In the genomic region with DNA sequence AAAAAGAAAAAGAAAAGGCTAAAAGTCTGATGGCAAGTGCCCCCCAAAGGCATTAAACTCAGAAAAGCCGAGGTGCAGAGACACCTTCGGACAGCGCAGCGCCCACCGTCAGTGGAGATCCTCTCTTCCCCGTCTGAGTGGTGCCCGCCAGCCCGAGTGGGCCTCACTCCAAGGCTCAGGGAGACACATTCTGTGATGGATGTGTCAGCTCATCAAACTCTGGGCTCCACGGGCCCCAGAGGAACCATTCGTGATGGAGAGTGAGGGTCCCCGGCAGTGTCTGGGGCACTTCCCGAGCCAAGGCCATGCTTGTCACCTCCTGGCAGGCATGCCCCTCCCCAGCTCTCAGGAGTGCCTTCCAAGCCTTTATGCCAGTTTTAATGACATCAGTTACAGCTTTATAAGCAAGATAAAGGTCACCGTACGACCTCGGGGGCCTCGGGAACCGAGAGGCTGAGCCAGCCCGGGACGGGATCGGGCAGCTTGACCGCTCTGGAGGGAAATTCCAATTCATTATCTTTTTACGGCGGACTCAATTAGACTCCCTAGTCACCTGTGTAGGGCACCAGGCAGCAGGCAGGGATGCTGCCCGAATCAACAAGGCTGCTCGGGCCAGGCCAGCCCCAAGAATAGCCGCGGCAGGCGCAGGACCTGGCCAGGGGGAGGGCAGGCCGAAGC, we compare ENCODE assay signal across 22 cellular contexts. TPM values are rescaled to one million over a fixed set of nuclear protein-coding genes. Genes with fewer than 3 reads are reported as not detected.
A peak's percentile ranks its signal among the peaks of the same experiment; 100 is the strongest.
DNase-seq lines count a peak whose midpoint lies in the region; ATAC-seq and TF ChIP-seq lines count a peak whose summit lies in the region.
"Had no signal": no experiment of that assay in that cellular context is flagged by ENCODE, and none has a peak within 500 bp of the region (broad histone marks: within the 10 kb centered on the region; RNA-seq: fewer than 3 reads in every experiment).

No MANE protein-coding gene starts in this region.

- H4K20me1 ChIP-seq in SK-N-SH (ENCODE audit: insufficient read depth) = no peaks in the 10 kb centered on the region

- peak overlapping the region; percentile 24 for H2AK5ac ChIP-seq in neuronal stem cell (ENCODE audit: low read depth, low read length)

- 89% methylated on average over 29 of the region's 29 CpGs for WGBS in right cardiac atrium
- no CpG with 5 or more reads among the region's 29 CpGs for WGBS in neuronal stem cell (ENCODE audit: extremely low coverage in 2 of 2, insufficient read length in 2 of 2, insufficient replicate concordance in 1 of 2), 2 donors
- 71% methylated on average over 26 of the region's 29 CpGs for WGBS in SK-N-SH (ENCODE audit: low lambda C conversion rate)

- H3K4me1 ChIP-seq in left ventricle myocardium inferior (no peaks in the 10 kb centered on the region), right cardiac atrium (ENCODE audit: control insufficient read depth, insufficient read depth, low read length) (no peaks in the 10 kb centered on the region), neuronal stem cell (ENCODE audit: control insufficient read depth in 2 of 2, insufficient read depth in 1 of 2, low read depth in 1 of 2, low read length in 2 of 2) (peaks cover 1 to 2% of the 10 kb centered on the region in 2 donors), SK-N-SH (ENCODE audit: control insufficient read depth in 1 of 2, insufficient read depth in 2 of 2, low read depth in 1 of 2, low read length in 1 of 2) (peaks cover 0 to 17% of the 10 kb centered on the region in 2 experiments; a peak in 1 of 4 replicates)

- H3K4ac ChIP-seq in neuronal stem cell (ENCODE audit: low read length) = peak overlapping the region; percentile 66

- no peaks in the 10 kb centered on the region for H3K79me2 ChIP-seq in SK-N-SH (ENCODE audit: insufficient read depth)

- POLR2A ChIA-PET in SK-N-SH (lab: Yijun Ruan, JAX) = no interaction called here

- H3F3A ChIP-seq in SK-N-SH (replicated peaks; ENCODE audit: insufficient read depth) = no peaks in the 10 kb centered on the region

- no peak overlapping the region for H3K14ac ChIP-seq in neuronal stem cell (ENCODE audit: low read length)

- no peak overlapping the region for H3K4me2 ChIP-seq in neuronal stem cell (ENCODE audit: insufficient read depth, low read length, poor library complexity, severe bottlenecking)
- no peak overlapping the region for H3K4me2 ChIP-seq in SK-N-SH
- H3K4me2 ChIP-seq: PC-9 had no signal

- H3K36me3 ChIP-seq in left ventricle myocardium inferior = no peaks in the 10 kb centered on the region
- no peaks in the 10 kb centered on the region for H3K36me3 ChIP-seq in neuronal stem cell (replicated peaks in 1 of 2; ENCODE audit: control insufficient read depth in 2 of 2, insufficient read depth in 2 of 2, low read length in 2 of 2)
- H3K36me3 ChIP-seq in SK-N-SH (replicated peaks in 1 of 2; ENCODE audit: control insufficient read depth in 1 of 2, insufficient read depth in 2 of 2, low read length in 1 of 2) = no peaks in the 10 kb centered on the region
- H3K36me3 ChIP-seq: MG63 had no signal

- no peak overlapping the region for H3K4me3 ChIP-seq in left ventricle myocardium inferior
- no peak overlapping the region for H3K4me3 ChIP-seq in right cardiac atrium (ENCODE audit: low read length)
- H3K4me3 ChIP-seq in neuronal stem cell (ENCODE audit: low read length in 2 of 2) = no peak overlapping the region
- H3K4me3 ChIP-seq in SK-N-SH (ENCODE audit: low read depth in 2 of 2, low read length in 1 of 2) = no peak overlapping the region
- H3K4me3 ChIP-seq: MG63, PC-9 had no signal

- H3K18ac ChIP-seq in neuronal stem cell (ENCODE audit: low read length) = peak overlapping the region; percentile 71

- H2BK15ac ChIP-seq in neuronal stem cell (ENCODE audit: low read length) = peak overlapping the region; percentile 91

- H3K27me3 ChIP-seq in left ventricle myocardium inferior (ENCODE audit: low read depth) (peaks cover 4% of the 10 kb centered on the region), right cardiac atrium (ENCODE audit: control insufficient read depth, insufficient read depth) (no peaks in the 10 kb centered on the region), neuronal stem cell (ENCODE audit: control insufficient read depth in 3 of 3, insufficient read depth in 3 of 3, low read depth in 1 of 3, low read length in 3 of 3) (no peaks in the 10 kb centered on the region), SK-N-SH (ENCODE audit: insufficient read depth) (no peaks in the 10 kb centered on the region)
- H3K27me3 ChIP-seq: MG63 had no signal

- H3K23ac ChIP-seq in neuronal stem cell (ENCODE audit: low read depth, low read length, poor library complexity) = no peak overlapping the region

- no peak overlapping the region for H4K8ac ChIP-seq in neuronal stem cell (ENCODE audit: low read depth, low read length)

- H2BK120ac ChIP-seq in neuronal stem cell (ENCODE audit: low read depth, low read length) = peak overlapping the region; percentile 47

- CTCF ChIA-PET in SK-N-SH (lab: Yijun Ruan, JAX) = no interaction called here

- H3K9ac ChIP-seq in neuronal stem cell (ENCODE audit: low read depth, low read length, poor library complexity) (no peak overlapping the region), SK-N-SH (no peak overlapping the region)

- TF ChIP-seq CTCF in left ventricle myocardium inferior (IDR thresholded peaks at IDR 0.05; ENCODE audit: borderline replicate concordance) (no peak), SK-N-SH (IDR thresholded peaks at IDR 0.05) (no peak)

- TF ChIP-seq EP300 in SK-N-SH (IDR thresholded peaks at IDR 0.05; ENCODE audit: borderline replicate concordance in 1 of 2, low read depth in 1 of 2, low read length in 1 of 2) = no peak

- H3K9me3 ChIP-seq in left ventricle myocardium inferior (replicated peaks) (no peaks in the 10 kb centered on the region), right cardiac atrium (ENCODE audit: control insufficient read depth, low read length) (no peaks in the 10 kb centered on the region), neuronal stem cell (replicated peaks in 1 of 2; ENCODE audit: control insufficient read depth in 2 of 2, insufficient read depth in 1 of 2, low read depth in 1 of 2, low read length in 2 of 2) (no peaks in the 10 kb centered on the region), SK-N-SH (no peaks in the 10 kb centered on the region)
- H3K9me3 ChIP-seq: MG63 had no signal

- intact Hi-C loops in left cardiac atrium (cut with DNase I) = no loop called here
- intact Hi-C loops in left ventricle myocardium inferior (cut with micrococcal nuclease) = no loop called here
- intact Hi-C loops in right cardiac atrium (cut with DNase I) = no loop called here

- DNase-seq in left cardiac atrium = peak; percentile 12
- no peak for DNase-seq in left ventricle myocardium inferior
- peak in 2 of 3 donors; percentile 11 to 31 for DNase-seq in right cardiac atrium
- no peak for DNase-seq in neuronal stem cell (ENCODE audit: low spot score)
- no peak for DNase-seq in stimulated activated CD4-positive, alpha-beta T cell treated with anti-CD3 and anti-CD28 coated beads, Interleukin-4, amount 100 ng/mL, for 24 hours
- DNase-seq in hippocampal formation (lab: John Stamatoyannopoulos, UW) = no peak
- DNase-seq in SK-N-SH = no peak
- DNase-seq: Calu3; DMS79 treated with DMSO at 0.1 percent for 48 hours; GF-D8; IMR-90; KG1; MG63; NCI-H1105 treated with DMSO at 0.1 percent for 48 hours; NCI-H2029; NCI-H446; NCI-H524 treated with DMSO at 0.1 percent for 48 hours; NCI-H774; NK-92 treated with Interleukin-12 subunit alpha and Interleukin-12 subunit beta, amount 100 ng/mL, for 24 hours; PC-9; SIG-M5 had no signal

- H2BK12ac ChIP-seq in neuronal stem cell (ENCODE audit: low read length) = peak overlapping the region; percentile 75

- ATAC-seq in left cardiac atrium (no peak), right cardiac atrium (no peak)
- ATAC-seq: HCT116 had no signal

- H2BK5ac ChIP-seq in neuronal stem cell (ENCODE audit: low read length) = no peak overlapping the region

- H3K27ac ChIP-seq in left ventricle myocardium inferior (replicated peaks) = no peak overlapping the region
- H3K27ac ChIP-seq in right cardiac atrium (ENCODE audit: low read length) = no peak overlapping the region
- H3K27ac ChIP-seq in neuronal stem cell (replicated peaks; ENCODE audit: low read length) = no peak overlapping the region
- peak overlapping the region in 1 of 2 experiments; percentile 16; a peak in 1 of 4 replicates for H3K27ac ChIP-seq in SK-N-SH (ENCODE audit: low read depth in 2 of 2, low read length in 1 of 2)
- H3K27ac ChIP-seq: PC-9 had no signal

- H3K9me2 ChIP-seq in SK-N-SH = no peaks in the 10 kb centered on the region

- TF ChIP-seq RAD21 in SK-N-SH (IDR thresholded peaks at IDR 0.05; ENCODE audit: low read length) = no peak

- H4K91ac ChIP-seq in neuronal stem cell (ENCODE audit: low read depth, low read length, poor library complexity) = no peak overlapping the region

- no peaks in the 10 kb centered on the region for H3K79me1 ChIP-seq in neuronal stem cell (ENCODE audit: low read depth, low read length)

- H2AFZ ChIP-seq in neuronal stem cell (ENCODE audit: low read length) (no peak overlapping the region), SK-N-SH (ENCODE audit: low read depth) (no peak overlapping the region)
- H2AFZ ChIP-seq: PC-9 had no signal

TF ChIP-seq in SK-N-SH, 30 proteins besides CTCF, POLR2A, EP300 and RAD21 (continues in another document):
- TF ChIP-seq JUND (IDR thresholded peaks at IDR 0.05) (no peak), TCF12 (IDR thresholded peaks at IDR 0.05) (no peak), EZH2phosphoT487 (IDR thresholded peaks at IDR 0.05; ENCODE audit: borderline replicate concordance, low read depth) (no peak), FOXJ3 (CRISPR knock-in tag; IDR thresholded peaks at IDR 0.05) (no peak)
- TF ChIP-seq, protein P1, sequence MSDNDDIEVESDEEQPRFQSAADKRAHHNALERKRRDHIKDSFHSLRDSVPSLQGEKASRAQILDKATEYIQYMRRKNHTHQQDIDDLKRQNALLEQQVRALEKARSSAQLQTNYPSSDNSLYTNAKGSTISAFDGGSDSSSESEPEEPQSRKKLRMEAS (IDR thresholded peaks at IDR 0.05; ENCODE audit: low read depth) = no peak

RNA-seq across cellular contexts. Expression of gene MORN1, which starts 49.5 kb away (rescaled TPM):
- total RNA-seq in left cardiac atrium (1 to 10 TPM; 3.7 to 4.9 TPM), left ventricle myocardium inferior (4.5 TPM), right cardiac atrium (1 to 10 TPM; 3.2 to 5.1 (median 4.2) TPM)
- polyA plus RNA-seq in right cardiac atrium (4.1 TPM), SK-N-SH (2012; rRNA removed) (13.7 and 16.3 TPM in 2 replicates)
- 7.1 TPM for polyA plus RNA-seq in neuronal stem cell (2013, experiment 1 of 2)
- 7.9 TPM for polyA plus RNA-seq in neuronal stem cell (2013, experiment 2 of 2)
- 9.6 and 10.3 TPM in 2 replicates for polyA plus RNA-seq in SK-N-SH (2012; cell fraction: cytosol; rRNA removed)
- 35.5 and 38.1 TPM in 2 replicates for polyA plus RNA-seq in SK-N-SH (2012; cell fraction: nucleus; rRNA removed)

RNA-seq across cellular contexts. Expression of gene RER1, which starts 49.8 kb away (rescaled TPM):
- total RNA-seq in left cardiac atrium = 100 to 1,000 TPM in 1 of 2 donors, 10 to 100 TPM in 1; 96.2 to 105 TPM
- 80.5 TPM for total RNA-seq in left ventricle myocardium inferior
- 10 to 100 TPM; 83.6 to 93.9 (median 89.6) TPM for total RNA-seq in right cardiac atrium
- polyA plus RNA-seq in right cardiac atrium = 50.3 TPM
- polyA plus RNA-seq in neuronal stem cell (2013, experiment 1 of 2) = 63.2 TPM
- 64.3 TPM for polyA plus RNA-seq in neuronal stem cell (2013, experiment 2 of 2)
- polyA plus RNA-seq in SK-N-SH (2012; rRNA removed) = 181 and 189 TPM in 2 replicates
- polyA plus RNA-seq in SK-N-SH (2012; cell fraction: cytosol; rRNA removed) = 176 and 236 TPM in 2 replicates
- polyA plus RNA-seq in SK-N-SH (2012; cell fraction: nucleus; rRNA removed) = 214 and 301 TPM in 2 replicates

Comparison
In these comparisons a context has a peak if more than half of its experiments do, and no peak if none do; other contexts are left out.
1. DNase-seq: peak in left cardiac atrium (single experiment) and right cardiac atrium (2 of 3); none in left ventricle myocardium inferior (single experiment), neuronal stem cell (single experiment), stimulated activated CD4-positive, alpha-beta T cell treated with anti-CD3 and anti-CD28 coated beads, Interleukin-4, amount 100 ng/mL, for 24 hours (single experiment), hippocampal formation (0 of 2) and SK-N-SH (single experiment).